Comparison of ENCODE assay signal across 19 cellular contexts in genomic region chr4:57581200-57581599, GRCh38.
"Had no signal": no experiment of that assay in that cellular context is flagged by ENCODE, and none has a peak within 500 bp of the region (broad histone marks: within the 10 kb centered on the region; RNA-seq: fewer than 3 reads in every experiment).

No MANE protein-coding gene starts in this region.

- ATAC-seq: naive thymus-derived CD8-positive, alpha-beta T cell; stimulated activated effector memory CD8-positive, alpha-beta T cell treated with anti-CD3 and anti-CD28 coated beads, Interleukin-12 subunit alpha, Interleukin-12 subunit beta, amount 100 ng/mL, for 72 hours had no signal

- H3K27me3 Mint-ChIP-seq: naive thymus-derived CD8-positive, alpha-beta T cell; type B pancreatic cell had no signal

- H3K27ac Mint-ChIP-seq: naive thymus-derived CD8-positive, alpha-beta T cell; nephron progenitor cell; stimulated activated effector memory CD8-positive, alpha-beta T cell treated with anti-CD3 and anti-CD28 coated beads, Interleukin-12 subunit alpha, Interleukin-12 subunit beta, amount 100 ng/mL, for 72 hours; type B pancreatic cell had no signal

- H3K36me3 ChIP-seq: prostate gland, right atrium auricular region, sigmoid colon, stomach, tibial artery had no signal

- H3K4me3 ChIP-seq: dorsolateral prefrontal cortex, prostate gland, right atrium auricular region, sigmoid colon, stomach, testis, tibial artery had no signal

- H3K4me1 Mint-ChIP-seq: naive thymus-derived CD8-positive, alpha-beta T cell; nephron progenitor cell; stimulated activated effector memory CD8-positive, alpha-beta T cell treated with anti-CD3 and anti-CD28 coated beads, Interleukin-12 subunit alpha, Interleukin-12 subunit beta, amount 100 ng/mL, for 72 hours had no signal

- H3K9me3 ChIP-seq: prostate gland, right atrium auricular region, sigmoid colon, testis had no signal

- H3K27ac ChIP-seq: dorsolateral prefrontal cortex, prostate gland, right atrium auricular region, sigmoid colon, stomach, testis, tibial artery had no signal

- H3K4me3 Mint-ChIP-seq: naive thymus-derived CD8-positive, alpha-beta T cell; nephron progenitor cell; stimulated activated effector memory CD8-positive, alpha-beta T cell treated with anti-CD3 and anti-CD28 coated beads, Interleukin-12 subunit alpha, Interleukin-12 subunit beta, amount 100 ng/mL, for 72 hours; type B pancreatic cell had no signal

- DNase-seq: cortex of kidney; dorsolateral prefrontal cortex; effector CD4-positive, alpha-beta T cell; mesendoderm; midbrain; naive thymus-derived CD8-positive, alpha-beta T cell; nephron progenitor cell; nucleus accumbens; sigmoid colon; stimulated activated CD4-positive, alpha-beta T cell treated with anti-CD3 and anti-CD28 coated beads, Interleukin-2, amount 100 ng/mL, for 24 hours; stimulated activated CD4-positive, alpha-beta T cell treated with anti-CD3 and anti-CD28 coated beads, Interleukin-4, amount 100 ng/mL, for 24 hours; stimulated activated naive CD4-positive, alpha-beta T cell treated with Interleukin-2 at 50 U/mL for 16 hours; stomach; testis; tibial artery had no signal

- H3K27me3 ChIP-seq: dorsolateral prefrontal cortex, right atrium auricular region, sigmoid colon, stomach, testis, tibial artery had no signal

- H3K4me1 ChIP-seq: prostate gland, right atrium auricular region, sigmoid colon, stomach, testis, tibial artery had no signal

- H3K36me3 Mint-ChIP-seq: naive thymus-derived CD8-positive, alpha-beta T cell; stimulated activated effector memory CD8-positive, alpha-beta T cell treated with anti-CD3 and anti-CD28 coated beads, Interleukin-12 subunit alpha, Interleukin-12 subunit beta, amount 100 ng/mL, for 72 hours had no signal
